ENCODE assay signal across 27 cellular contexts in genomic region chr2:32403782-32404181, GRCh38.
"Had no signal": no experiment of that assay in that cellular context is flagged by ENCODE, and none has a peak within 500 bp of the region (broad histone marks: within the 10 kb centered on the region; RNA-seq: fewer than 3 reads in every experiment).

No MANE protein-coding gene starts in this region.

- H3K9me3 ChIP-seq: stomach, suprapubic skin, testis, thoracic aorta, thyroid gland, tibial artery, tibial nerve, transverse colon, upper lobe of left lung, upper lobe of right lung, uterus, vagina had no signal

- H3K27me3 ChIP-seq: stomach, suprapubic skin, testis, thyroid gland, tibial artery, tibial nerve, transverse colon, upper lobe of left lung, upper lobe of right lung, uterus, vagina had no signal

- DNase-seq: stimulated activated CD4-positive, alpha-beta T cell treated with anti-CD3 and anti-CD28 coated beads, Interleukin-2, amount 100 ng/mL, for 48 hours; stimulated activated CD4-positive, alpha-beta T cell treated with anti-CD3 and anti-CD28 coated beads, Interleukin-4, amount 100 ng/mL, for 1 hour; stimulated activated CD4-positive, alpha-beta T cell treated with anti-CD3 and anti-CD28 coated beads, Interleukin-4, amount 100 ng/mL, for 24 hours; stimulated activated CD4-positive, alpha-beta T cell treated with anti-CD3 and anti-CD28 coated beads, Interleukin-4, amount 100 ng/mL, for 4 hours; stimulated activated CD8-positive, alpha-beta memory T cell treated with anti-CD3 and anti-CD28 coated beads, Interleukin-4, amount 100 ng/mL, for 48 hours; stimulated activated naive B cell treated with anti-CD40 and anti-IgM and Interleukin-4, amounts not matched to agents 10 μg/mL and 1 μg/mL and 100 μg/mL, for 72 hours; stimulated activated naive CD4-positive, alpha-beta T cell; stimulated activated naive CD4-positive, alpha-beta T cell treated with Interleukin-2 at 50 U/mL for 16 hours; stimulated activated naive CD8-positive, alpha-beta T cell treated with anti-CD3 and anti-CD28 coated beads, Interleukin-15, amount 100 ng/mL, for 72 hours; stimulated activated naive CD8-positive, alpha-beta T cell treated with anti-CD3 and anti-CD28 coated beads, Interleukin-15, Interleukin-2, amounts not matched to agents 100 U/mL and 50 U/mL, for 24 hours; stomach; substantia nigra; testis; thyroid gland; tibial artery; transverse colon; trophoblast cell; upper lobe of left lung; upper lobe of right lung; uterus had no signal

- H3K27ac ChIP-seq: stomach, suprapubic skin, testis, thoracic aorta, thyroid gland, tibial artery, tibial nerve, transverse colon, upper lobe of left lung, upper lobe of right lung, uterus, vagina had no signal

- H3K4me3 ChIP-seq: stomach, suprapubic skin, testis, thoracic aorta, thyroid gland, tibial artery, tibial nerve, transverse colon, upper lobe of left lung, upper lobe of right lung, uterus, vagina had no signal

- FAIRE-seq: urothelium cell line had no signal

- ATAC-seq: stimulated activated effector memory CD8-positive, alpha-beta T cell treated with anti-CD3 and anti-CD28 coated beads, Interleukin-12 subunit alpha, Interleukin-12 subunit beta, amount 100 ng/mL, for 72 hours; stimulated activated memory B cell treated with anti-CD40 and anti-IgM and Interleukin-4, amounts not matched to agents 10 μg/mL and 1 μg/mL and 100 μg/mL, for 72 hours; stimulated activated naive B cell treated with anti-CD40 and anti-IgM and Interleukin-4, amounts not matched to agents 10 μg/mL and 1 μg/mL and 100 μg/mL, for 72 hours; stimulated activated naive CD8-positive, alpha-beta T cell treated with anti-CD3 and anti-CD28 coated beads, Interleukin-15, amount 100 ng/mL, for 72 hours; stimulated activated naive CD8-positive, alpha-beta T cell treated with anti-CD3 and anti-CD28 coated beads, Interleukin-15, Interleukin-2, amounts not matched to agents 100 U/mL and 50 U/mL, for 24 hours; upper lobe of right lung had no signal

- H3K36me3 ChIP-seq: thoracic aorta, uterus had no signal

- H3K4me1 ChIP-seq: stomach, suprapubic skin, testis, thyroid gland, tibial artery, tibial nerve, transverse colon, upper lobe of left lung, upper lobe of right lung, uterus, vagina had no signal
